1 cellular context compared by ENCODE assay signal in genomic region chr12:34397591-34398365, GRCh38.
TF ChIP-seq lines count a peak whose summit lies in the region.

No MANE protein-coding gene starts in this region.

TF ChIP-seq in HepG2, 621 proteins besides CTCF, POLR2A, EP300 and RAD21 (continued from another document):
- TF ChIP-seq ATF7-NPFF (CRISPR knock-in tag; IDR thresholded peaks at IDR 0.05; ENCODE audit: low read depth) (no peak), EZH2 (conservative IDR thresholded peaks at IDR 0.05; ENCODE audit: low read depth, low read length) (no peak)
